In genomic region chr20:32898721-32899120, GRCh38 we compare ENCODE assay signal across 17 cellular contexts. TPM values are rescaled to one million over a fixed set of nuclear protein-coding genes. Genes with fewer than 3 reads are reported as not detected.
DNase-seq lines count a peak whose midpoint lies in the region; ATAC-seq and TF ChIP-seq lines count a peak whose summit lies in the region.
"Had no signal": no experiment of that assay in that cellular context is flagged by ENCODE, and none has a peak within 500 bp of the region (broad histone marks: within the 10 kb centered on the region; RNA-seq: fewer than 3 reads in every experiment).

No MANE protein-coding gene starts in this region.

- no peak overlapping the region for H3K4me2 ChIP-seq in parathyroid adenoma (ENCODE audit: low read length)

- no peak overlapping the region for H3K4me3 ChIP-seq in Jurkat, Clone E6-1 (ENCODE audit: low read length)
- no peak overlapping the region for H3K4me3 ChIP-seq in choroid plexus epithelial cell (ENCODE audit: low read depth, low read length)
- H3K4me3 ChIP-seq in parathyroid adenoma (ENCODE audit: low read depth, low read length) = no peak overlapping the region
- H3K4me3 ChIP-seq: gastrocnemius medialis had no signal

- no peaks in the 10 kb centered on the region for H3K36me3 ChIP-seq in parathyroid adenoma (ENCODE audit: control insufficient read depth, insufficient read depth, low read length)
- H3K36me3 ChIP-seq: gastrocnemius medialis had no signal

- TF ChIP-seq CTCF in choroid plexus epithelial cell (conservative IDR thresholded peaks at IDR 0.05; ENCODE audit: low read depth, low read length) (no peak), parathyroid adenoma (IDR thresholded peaks at IDR 0.05) (no peak)

- no peak overlapping the region for H3K9ac ChIP-seq in parathyroid adenoma

- no peaks in the 10 kb centered on the region for H3K27me3 ChIP-seq in parathyroid adenoma (ENCODE audit: control insufficient read depth, insufficient read depth, low read length)
- H3K27me3 ChIP-seq: gastrocnemius medialis had no signal

- no peaks in the 10 kb centered on the region for H3K9me3 ChIP-seq in parathyroid adenoma (ENCODE audit: control insufficient read depth, low read length)
- H3K9me3 ChIP-seq: gastrocnemius medialis had no signal

- peak overlapping the region; percentile 11 for H2AFZ ChIP-seq in parathyroid adenoma

- ATAC-seq in activated CD4-positive, CD25-positive, alpha-beta regulatory T cell treated with anti-CD3 and anti-CD28 coated beads, Interleukin-2, amount 50 U/mL, for 24 hours = no peak
- no peak for ATAC-seq in GM19452 (IDR thresholded peaks at IDR 0.05; ENCODE audit: unreplicated experiment)
- ATAC-seq: CD8-positive, alpha-beta T cell; gastrocnemius medialis; naive thymus-derived CD8-positive, alpha-beta T cell had no signal

- peaks cover 3% of the 10 kb centered on the region for H3K4me1 ChIP-seq in parathyroid adenoma
- H3K4me1 ChIP-seq: gastrocnemius medialis had no signal

- H3K27ac ChIP-seq in parathyroid adenoma = no peak overlapping the region
- H3K27ac ChIP-seq: gastrocnemius medialis had no signal

- no peaks in the 10 kb centered on the region for H3K79me2 ChIP-seq in parathyroid adenoma

- DNase-seq in EH (ENCODE audit: low read depth) (peak; percentile 89), choroid plexus epithelial cell (ENCODE audit: low read depth) (peak; percentile 65), SW 1271 (lab: John Stamatoyannopoulos, UW) (no peak)
- peak; percentile 57 for DNase-seq in Jurkat, Clone E6-1 (ENCODE audit: low read depth, low spot score)
- DNase-seq: activated CD4-positive, CD25-positive, alpha-beta regulatory T cell treated with anti-CD3 and anti-CD28 coated beads, Interleukin-2, amount 50 U/mL, for 72 hours; caudate nucleus; CD8-positive, alpha-beta T cell; effector memory CD4-positive, alpha-beta T cell; gastrocnemius medialis; Karpas-422; naive thymus-derived CD8-positive, alpha-beta T cell; NCI-H1417 treated with DMSO at 0.1 percent for 48 hours; SHP77 had no signal

RNA-seq across cellular contexts. Expression of gene EFCAB8, which starts 40.0 kb away (rescaled TPM):
- polyA plus RNA-seq in Jurkat, Clone E6-1 (2012; ENCODE audit: insufficient read depth, insufficient read length) = not detected
- polyA plus RNA-seq: liver; naive thymus-derived CD8-positive, alpha-beta T cell had no signal

Comparison
In these comparisons a context has a peak if more than half of its experiments do, and no peak if none do; other contexts are left out.
1. DNase-seq: peak in EH (single experiment), Jurkat, Clone E6-1 (single experiment) and choroid plexus epithelial cell (single experiment); none in SW 1271 (0 of 2).